ENCODE assay signal across 23 cellular contexts in the genomic region with DNA sequence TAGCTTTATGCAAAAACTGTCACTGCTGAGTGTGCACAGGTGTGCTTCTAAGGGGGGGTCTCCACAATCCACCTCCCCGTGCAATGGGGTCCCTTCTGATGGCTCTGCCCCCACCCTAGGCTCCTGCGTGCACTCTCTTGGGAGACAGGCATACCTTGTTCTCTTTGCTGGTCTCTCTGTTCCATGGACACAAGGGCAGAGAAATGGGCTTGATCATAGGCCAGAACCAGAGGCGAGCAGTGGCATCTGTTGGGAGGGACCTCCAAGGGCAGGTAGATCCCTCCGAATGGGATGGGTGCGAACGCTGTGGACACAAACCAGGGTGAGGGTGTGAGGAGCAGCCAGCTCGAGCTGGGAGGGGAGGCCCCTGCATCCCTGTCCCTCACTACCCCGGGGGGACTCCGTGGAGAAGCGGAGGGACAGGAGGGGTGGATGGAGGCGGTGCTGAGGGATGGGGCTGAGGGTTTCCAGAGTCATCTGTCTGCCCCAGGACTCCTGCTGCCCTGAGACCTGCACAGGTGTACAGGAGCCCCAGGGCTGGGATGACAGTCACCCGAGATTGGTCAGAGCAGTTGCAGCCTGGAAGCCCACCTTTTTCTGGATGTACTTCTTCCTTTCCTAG.
"Had no signal": no experiment of that assay in that cellular context is flagged by ENCODE, and none has a peak within 500 bp of the region (broad histone marks: within the 10 kb centered on the region; RNA-seq: fewer than 3 reads in every experiment).

No MANE protein-coding gene starts in this region.

- H3K4me3 Mint-ChIP-seq: natural killer cell treated with Interleukin-12 subunit alpha and Interleukin-12 subunit beta and Interleukin-15 and Interleukin-18, amount 100 ng/mL, for 72 hours had no signal

- H3K4me1 ChIP-seq: body of pancreas, pancreas, right lobe of liver, tibial artery had no signal

- H3K27ac ChIP-seq: body of pancreas, cardiac muscle cell, hepatocyte, neutrophil, pancreas, tibial artery, WERI-Rb-1 had no signal

- H3K27me3 ChIP-seq: body of pancreas, cardiac muscle cell, hepatocyte, pancreas, right lobe of liver, tibial artery had no signal

- ATAC-seq: body of pancreas, pancreas had no signal

- H3K4me3 ChIP-seq: body of pancreas, cardiac muscle cell, hepatocyte, pancreas, right lobe of liver, skin epidermis, tibial artery had no signal

- H3K36me3 Mint-ChIP-seq: natural killer cell treated with Interleukin-12 subunit alpha and Interleukin-12 subunit beta and Interleukin-15 and Interleukin-18, amount 100 ng/mL, for 72 hours had no signal

- H3K9me3 Mint-ChIP-seq: natural killer cell treated with Interleukin-12 subunit alpha and Interleukin-12 subunit beta and Interleukin-15 and Interleukin-18, amount 100 ng/mL, for 72 hours had no signal

- DNase-seq: activated CD4-positive, alpha-beta T cell treated with anti-CD3 and anti-CD28 coated beads, Interleukin-2, amount 50 U/mL, for 1 hour; activated CD4-positive, CD25-positive, alpha-beta regulatory T cell treated with anti-CD3 and anti-CD28 coated beads, Interleukin-2, amount 50 U/mL, for 72 hours; activated effector memory CD4-positive, alpha-beta T cell treated with anti-CD3 and anti-CD28 coated beads, Interleukin-2, amount 50 U/mL, for 16 hours; activated naive CD4-positive, alpha-beta T cell treated with anti-CD3 and anti-CD28 coated beads, Interleukin-2, amount 50 U/mL, for 16 hours; activated T-cell treated with anti-CD3 and anti-CD28 coated beads for 4 hours; anterior cingulate cortex; effector memory CD4-positive, alpha-beta T cell; foreskin melanocyte; left ventricle myocardium superior; midbrain; pancreas; stimulated activated naive CD4-positive, alpha-beta T cell treated with Interleukin-2 at 50 U/mL for 16 hours; substantia nigra; T-helper 1 cell; tibial artery; WERI-Rb-1 had no signal

- H3K9me3 ChIP-seq: body of pancreas, neutrophil, pancreas, right lobe of liver, tibial artery had no signal

- H3K27ac Mint-ChIP-seq: natural killer cell treated with Interleukin-12 subunit alpha and Interleukin-12 subunit beta and Interleukin-15 and Interleukin-18, amount 100 ng/mL, for 72 hours had no signal

- H3K36me3 ChIP-seq: cardiac muscle cell, neutrophil, pancreas, right lobe of liver, WERI-Rb-1 had no signal
